1 cellular context compared by ENCODE assay signal in genomic region chr2:213284105-213285090, GRCh38.
A peak's percentile ranks its signal among the peaks of the same experiment; 100 is the strongest.
TF ChIP-seq lines count a peak whose summit lies in the region.

SPAG16 (plus strand) TSS chr2:213284464.

TF ChIP-seq in HepG2, 621 proteins besides CTCF, POLR2A, EP300 and RAD21 (continued from another document and continues in another):
- TF ChIP-seq, protein P1, sequence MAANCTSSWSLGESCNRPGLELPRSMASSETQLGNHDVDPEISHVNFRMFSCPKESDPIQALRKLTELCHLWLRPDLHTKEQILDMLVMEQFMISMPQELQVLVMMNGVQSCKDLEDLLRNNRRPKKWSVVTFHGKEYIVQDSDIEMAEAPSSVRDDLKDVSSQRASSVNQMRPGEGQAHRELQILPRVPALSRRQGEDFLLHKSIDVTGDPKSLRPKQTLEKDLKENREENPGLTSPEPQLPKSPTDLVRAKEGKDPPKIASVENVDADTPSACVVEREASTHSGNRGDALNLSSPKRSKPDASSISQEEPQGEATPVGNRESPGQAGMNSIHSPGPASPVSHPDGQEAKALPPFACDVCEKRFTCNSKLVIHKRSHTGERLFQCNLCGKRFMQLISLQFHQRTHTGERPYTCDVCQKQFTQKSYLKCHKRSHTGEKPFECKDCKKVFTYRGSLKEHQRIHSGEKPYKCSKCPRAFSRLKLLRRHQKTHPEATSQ (CRISPR knock-in tag; IDR thresholded peaks at IDR 0.05; ENCODE audit: borderline replicate concordance) = peak; percentile 99; the same call in 1 of the 2 replicates
- TF ChIP-seq, protein P2, sequence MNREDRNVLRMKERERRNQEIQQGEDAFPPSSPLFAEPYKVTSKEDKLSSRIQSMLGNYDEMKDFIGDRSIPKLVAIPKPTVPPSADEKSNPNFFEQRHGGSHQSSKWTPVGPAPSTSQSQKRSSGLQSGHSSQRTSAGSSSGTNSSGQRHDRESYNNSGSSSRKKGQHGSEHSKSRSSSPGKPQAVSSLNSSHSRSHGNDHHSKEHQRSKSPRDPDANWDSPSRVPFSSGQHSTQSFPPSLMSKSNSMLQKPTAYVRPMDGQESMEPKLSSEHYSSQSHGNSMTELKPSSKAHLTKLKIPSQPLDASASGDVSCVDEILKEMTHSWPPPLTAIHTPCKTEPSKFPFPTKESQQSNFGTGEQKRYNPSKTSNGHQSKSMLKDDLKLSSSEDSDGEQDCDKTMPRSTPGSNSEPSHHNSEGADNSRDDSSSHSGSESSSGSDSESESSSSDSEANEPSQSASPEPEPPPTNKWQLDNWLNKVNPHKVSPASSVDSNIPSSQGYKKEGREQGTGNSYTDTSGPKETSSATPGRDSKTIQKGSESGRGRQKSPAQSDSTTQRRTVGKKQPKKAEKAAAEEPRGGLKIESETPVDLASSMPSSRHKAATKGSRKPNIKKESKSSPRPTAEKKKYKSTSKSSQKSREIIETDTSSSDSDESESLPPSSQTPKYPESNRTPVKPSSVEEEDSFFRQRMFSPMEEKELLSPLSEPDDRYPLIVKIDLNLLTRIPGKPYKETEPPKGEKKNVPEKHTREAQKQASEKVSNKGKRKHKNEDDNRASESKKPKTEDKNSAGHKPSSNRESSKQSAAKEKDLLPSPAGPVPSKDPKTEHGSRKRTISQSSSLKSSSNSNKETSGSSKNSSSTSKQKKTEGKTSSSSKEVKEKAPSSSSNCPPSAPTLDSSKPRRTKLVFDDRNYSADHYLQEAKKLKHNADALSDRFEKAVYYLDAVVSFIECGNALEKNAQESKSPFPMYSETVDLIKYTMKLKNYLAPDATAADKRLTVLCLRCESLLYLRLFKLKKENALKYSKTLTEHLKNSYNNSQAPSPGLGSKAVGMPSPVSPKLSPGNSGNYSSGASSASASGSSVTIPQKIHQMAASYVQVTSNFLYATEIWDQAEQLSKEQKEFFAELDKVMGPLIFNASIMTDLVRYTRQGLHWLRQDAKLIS (CRISPR knock-in tag; IDR thresholded peaks at IDR 0.05) = 0 out of 2 replicates have a peak, but pooled peaks have one; percentile 37
- TF ChIP-seq FUBP1 (CRISPR knock-in tag; IDR thresholded peaks at IDR 0.05; ENCODE audit: borderline replicate concordance) (peak; percentile 25), IRF2 (CRISPR knock-in tag; IDR thresholded peaks at IDR 0.05) (peak; percentile 100), MED1 (CRISPR knock-in tag; IDR thresholded peaks at IDR 0.05) (peak; percentile 72), REL (CRISPR knock-in tag; conservative IDR thresholded peaks at IDR 0.05) (peak; percentile 85; the same call in 1 of the 2 replicates), NRL (CRISPR knock-in tag; IDR thresholded peaks at IDR 0.05; ENCODE audit: borderline replicate concordance) (peak; percentile 95), ZNF510 (CRISPR knock-in tag; IDR thresholded peaks at IDR 0.05; ENCODE audit: low read depth) (no peak), MATR3 (CRISPR knock-in tag; IDR thresholded peaks at IDR 0.05) (no peak), ZNF547 (CRISPR knock-in tag; IDR thresholded peaks at IDR 0.05) (peak; percentile 71; the same call in 1 of the 2 replicates), ZNF768 (CRISPR knock-in tag; IDR thresholded peaks at IDR 0.05) (peak; percentile 92), NR2F6 (IDR thresholded peaks at IDR 0.05) (no peak), NR2F6 (CRISPR knock-in tag; IDR thresholded peaks at IDR 0.05) (peak; percentile 70; the same call in 1 of the 2 replicates), FOXJ3 (CRISPR knock-in tag; IDR thresholded peaks at IDR 0.05; ENCODE audit: borderline replicate concordance) (peak; percentile 90; the same call in 1 of the 2 replicates), SNAI1 (CRISPR knock-in tag; IDR thresholded peaks at IDR 0.05; ENCODE audit: borderline replicate concordance) (peak; percentile 80; the same call in 1 of the 2 replicates), SP1 (IDR thresholded peaks at IDR 0.05) (peak; percentile 94), SP1 (CRISPR knock-in tag; IDR thresholded peaks at IDR 0.05) (peak; percentile 88), ZNF784 (CRISPR knock-in tag; IDR thresholded peaks at IDR 0.05; ENCODE audit: borderline replicate concordance) (peak; percentile 82; the same call in 1 of the 2 replicates), ISX (CRISPR knock-in tag; conservative IDR thresholded peaks at IDR 0.05) (no peak), HDAC2 (CRISPR knock-in tag; IDR thresholded peaks at IDR 0.05) (peak; percentile 91), KLF13 (CRISPR knock-in tag; IDR thresholded peaks at IDR 0.05) (no peak), ZNF747 (CRISPR knock-in tag; IDR thresholded peaks at IDR 0.05; ENCODE audit: borderline replicate concordance) (peak; percentile 76; the same call in 1 of the 2 replicates), E2F5 (CRISPR knock-in tag; conservative IDR thresholded peaks at IDR 0.05) (peak; percentile 59), IKZF5 (CRISPR knock-in tag; IDR thresholded peaks at IDR 0.05) (peak; percentile 97), MTF2 (CRISPR knock-in tag; IDR thresholded peaks at IDR 0.05; ENCODE audit: borderline replicate concordance) (peak; percentile 89), ELF1 (CRISPR knock-in tag; IDR thresholded peaks at IDR 0.05) (peak; percentile 80), ZBTB4 (CRISPR knock-in tag; IDR thresholded peaks at IDR 0.05; ENCODE audit: borderline replicate concordance) (peak; percentile 86; the same call in 1 of the 2 replicates), PLSCR1 (CRISPR knock-in tag; IDR thresholded peaks at IDR 0.05; ENCODE audit: borderline replicate concordance) (no peak)
- TF ChIP-seq, protein P3, sequence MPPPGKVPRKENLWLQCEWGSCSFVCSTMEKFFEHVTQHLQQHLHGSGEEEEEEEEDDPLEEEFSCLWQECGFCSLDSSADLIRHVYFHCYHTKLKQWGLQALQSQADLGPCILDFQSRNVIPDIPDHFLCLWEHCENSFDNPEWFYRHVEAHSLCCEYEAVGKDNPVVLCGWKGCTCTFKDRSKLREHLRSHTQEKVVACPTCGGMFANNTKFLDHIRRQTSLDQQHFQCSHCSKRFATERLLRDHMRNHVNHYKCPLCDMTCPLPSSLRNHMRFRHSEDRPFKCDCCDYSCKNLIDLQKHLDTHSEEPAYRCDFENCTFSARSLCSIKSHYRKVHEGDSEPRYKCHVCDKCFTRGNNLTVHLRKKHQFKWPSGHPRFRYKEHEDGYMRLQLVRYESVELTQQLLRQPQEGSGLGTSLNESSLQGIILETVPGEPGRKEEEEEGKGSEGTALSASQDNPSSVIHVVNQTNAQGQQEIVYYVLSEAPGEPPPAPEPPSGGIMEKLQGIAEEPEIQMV (CRISPR knock-in tag; IDR thresholded peaks at IDR 0.05; ENCODE audit: low read depth) = peak; percentile 92; the same call in 1 of the 2 replicates
- TF ChIP-seq, protein P4, sequence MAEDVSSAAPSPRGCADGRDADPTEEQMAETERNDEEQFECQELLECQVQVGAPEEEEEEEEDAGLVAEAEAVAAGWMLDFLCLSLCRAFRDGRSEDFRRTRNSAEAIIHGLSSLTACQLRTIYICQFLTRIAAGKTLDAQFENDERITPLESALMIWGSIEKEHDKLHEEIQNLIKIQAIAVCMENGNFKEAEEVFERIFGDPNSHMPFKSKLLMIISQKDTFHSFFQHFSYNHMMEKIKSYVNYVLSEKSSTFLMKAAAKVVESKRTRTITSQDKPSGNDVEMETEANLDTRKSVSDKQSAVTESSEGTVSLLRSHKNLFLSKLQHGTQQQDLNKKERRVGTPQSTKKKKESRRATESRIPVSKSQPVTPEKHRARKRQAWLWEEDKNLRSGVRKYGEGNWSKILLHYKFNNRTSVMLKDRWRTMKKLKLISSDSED (CRISPR knock-in tag; IDR thresholded peaks at IDR 0.05) = no peak
- TF ChIP-seq, protein P5, sequence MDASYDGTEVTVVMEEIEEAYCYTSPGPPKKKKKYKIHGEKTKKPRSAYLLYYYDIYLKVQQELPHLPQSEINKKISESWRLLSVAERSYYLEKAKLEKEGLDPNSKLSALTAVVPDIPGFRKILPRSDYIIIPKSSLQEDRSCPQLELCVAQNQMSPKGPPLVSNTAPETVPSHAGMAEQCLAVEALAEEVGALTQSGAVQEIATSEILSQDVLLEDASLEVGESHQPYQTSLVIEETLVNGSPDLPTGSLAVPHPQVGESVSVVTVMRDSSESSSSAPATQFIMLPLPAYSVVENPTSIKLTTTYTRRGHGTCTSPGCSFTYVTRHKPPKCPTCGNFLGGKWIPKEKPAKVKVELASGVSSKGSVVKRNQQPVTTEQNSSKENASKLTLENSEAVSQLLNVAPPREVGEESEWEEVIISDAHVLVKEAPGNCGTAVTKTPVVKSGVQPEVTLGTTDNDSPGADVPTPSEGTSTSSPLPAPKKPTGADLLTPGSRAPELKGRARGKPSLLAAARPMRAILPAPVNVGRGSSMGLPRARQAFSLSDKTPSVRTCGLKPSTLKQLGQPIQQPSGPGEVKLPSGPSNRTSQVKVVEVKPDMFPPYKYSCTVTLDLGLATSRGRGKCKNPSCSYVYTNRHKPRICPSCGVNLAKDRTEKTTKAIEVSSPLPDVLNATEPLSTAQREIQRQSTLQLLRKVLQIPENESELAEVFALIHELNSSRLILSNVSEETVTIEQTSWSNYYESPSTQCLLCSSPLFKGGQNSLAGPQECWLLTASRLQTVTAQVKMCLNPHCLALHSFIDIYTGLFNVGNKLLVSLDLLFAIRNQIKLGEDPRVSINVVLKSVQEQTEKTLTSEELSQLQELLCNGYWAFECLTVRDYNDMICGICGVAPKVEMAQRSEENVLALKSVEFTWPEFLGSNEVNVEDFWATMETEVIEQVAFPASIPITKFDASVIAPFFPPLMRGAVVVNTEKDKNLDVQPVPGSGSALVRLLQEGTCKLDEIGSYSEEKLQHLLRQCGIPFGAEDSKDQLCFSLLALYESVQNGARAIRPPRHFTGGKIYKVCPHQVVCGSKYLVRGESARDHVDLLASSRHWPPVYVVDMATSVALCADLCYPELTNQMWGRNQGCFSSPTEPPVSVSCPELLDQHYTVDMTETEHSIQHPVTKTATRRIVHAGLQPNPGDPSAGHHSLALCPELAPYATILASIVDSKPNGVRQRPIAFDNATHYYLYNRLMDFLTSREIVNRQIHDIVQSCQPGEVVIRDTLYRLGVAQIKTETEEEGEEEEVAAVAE (CRISPR knock-in tag; IDR thresholded peaks at IDR 0.05; ENCODE audit: borderline replicate concordance) = peak; percentile 77; the same call in 1 of the 2 replicates
